ENCODE assay signal across 9 cellular contexts in the genomic region with DNA sequence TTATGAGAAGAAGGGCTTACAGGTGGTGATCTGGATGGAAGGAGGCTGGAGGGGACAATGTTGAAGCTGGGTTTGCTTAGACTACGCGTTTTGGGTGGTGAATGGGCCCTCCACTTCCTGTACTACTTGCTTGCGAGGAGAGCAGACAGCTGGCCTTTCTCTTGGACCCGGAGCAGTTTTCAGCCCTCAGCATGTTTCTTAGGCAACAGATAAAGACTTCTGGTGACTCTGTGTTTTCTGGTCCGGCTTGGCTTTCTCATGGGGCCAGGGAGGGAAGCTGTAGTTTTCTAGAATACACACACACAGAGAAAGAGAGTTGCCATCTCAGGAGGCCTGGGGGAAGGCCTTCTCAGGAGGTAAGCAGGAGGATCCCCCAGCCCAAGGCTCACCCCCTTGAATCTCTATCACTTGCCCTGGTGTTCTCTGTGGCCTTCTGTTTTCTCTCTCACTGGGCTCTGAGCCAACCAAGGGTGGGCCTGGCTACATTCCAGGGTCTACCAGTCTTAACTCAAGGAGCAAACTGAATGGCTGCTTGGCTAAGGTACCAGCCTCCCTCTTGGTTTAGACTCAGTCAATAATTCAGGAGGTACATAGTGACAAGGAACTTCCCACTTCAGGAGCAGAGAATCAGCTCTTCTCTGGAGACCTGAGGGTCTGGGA. TPM values are rescaled to one million over a fixed set of nuclear protein-coding genes. Genes with fewer than 3 reads are reported as not detected.
DNase-seq lines count a peak whose midpoint lies in the region; ATAC-seq, FAIRE-seq and TF ChIP-seq lines count a peak whose summit lies in the region.
"Had no signal": no experiment of that assay in that cellular context is flagged by ENCODE, and none has a peak within 500 bp of the region (broad histone marks: within the 10 kb centered on the region; RNA-seq: fewer than 3 reads in every experiment).

No MANE protein-coding gene starts in this region.

- intact Hi-C loops in prostate gland (cut with DNase I), result no loop called here

- TF ChIP-seq POLR2A in prostate gland (IDR thresholded peaks at IDR 0.05), result no peak

- TF ChIP-seq CTCF in fibroblast of villous mesenchyme (IDR thresholded peaks at IDR 0.05; ENCODE audit: insufficient read depth, low read depth, low read length) (no peak), prostate gland (IDR thresholded peaks at IDR 0.05) (no peak)

- peaks cover 0 to 5% of the 10 kb centered on the region in 2 donors for H3K36me3 ChIP-seq in small intestine (ENCODE audit: control insufficient read depth in 2 of 2, insufficient read depth in 2 of 2, low read length in 2 of 2)
- peaks cover 0 to 4% of the 10 kb centered on the region in 2 donors for H3K36me3 ChIP-seq in prostate gland

- H3K9me3 ChIP-seq in small intestine (ENCODE audit: control insufficient read depth, low read depth) (no peaks in the 10 kb centered on the region), prostate gland (no peaks in the 10 kb centered on the region)

- H3K4me3 ChIP-seq in fibroblast of villous mesenchyme (ENCODE audit: low read depth, low read length) (peak overlapping the region; percentile 15), small intestine (ENCODE audit: low read depth in 1 of 2, low read length in 2 of 2) (no peak overlapping the region), prostate gland (no peak overlapping the region)

- no peak for ATAC-seq in HG03196 (IDR thresholded peaks at IDR 0.05; ENCODE audit: unreplicated experiment)
- ATAC-seq in HG02610 (IDR thresholded peaks at IDR 0.05; ENCODE audit: unreplicated experiment), result no peak

- no peak for FAIRE-seq in small intestine (lab: Jason Lieb, UNC)

- H3K27ac ChIP-seq in small intestine (ENCODE audit: low read depth in 1 of 2, low read length in 1 of 2) (peak overlapping the region in 1 of 2 donors; percentile 86), prostate gland (no peak overlapping the region)

- in situ Hi-C loops in SK-MEL-5 (cut with HindIII; ENCODE audit: low pct_unique_long_range_greater_than_20kb, low sequenced_read_pairs), result no loop called here

- H3K4me1 ChIP-seq in small intestine (ENCODE audit: control insufficient read depth in 2 of 2, insufficient read depth in 1 of 2, low read depth in 1 of 2, low read length in 1 of 2) (peaks cover 3 to 6% of the 10 kb centered on the region in 2 donors), prostate gland (replicated peaks) (peaks cover 8% of the 10 kb centered on the region)

- peak; percentile 4 for DNase-seq in NCI-H1092 treated with DMSO at 0.1 percent for 48 hours (lab: John Stamatoyannopoulos, UW)
- no peak for DNase-seq in NCI-H1092 (lab: John Stamatoyannopoulos, UW)
- peak; percentile 18 for DNase-seq in SK-MEL-5 (ENCODE audit: low read depth, low spot score)
- DNase-seq in fibroblast of villous mesenchyme (ENCODE audit: low read depth), result peak; percentile 79
- peak; percentile 12 for DNase-seq in small intestine
- no peak for DNase-seq in prostate gland (ENCODE audit: low spot score)
- DNase-seq: NCI-H146 had no signal

- WGBS in small intestine, 3 donors, result 37 to 55% (median 54%) methylated on average over 5 of the region's 5 CpGs
- whole genome bisulfite sequencing in prostate gland, result 54% methylated on average over 5 of the region's 5 CpGs

- H3K27me3 ChIP-seq in small intestine (ENCODE audit: control insufficient read depth in 2 of 2, insufficient read depth in 2 of 2, low read length in 2 of 2), result no peaks in the 10 kb centered on the region
- no peaks in the 10 kb centered on the region for H3K27me3 ChIP-seq in prostate gland (replicated peaks; ENCODE audit: insufficient read depth)

RNA-seq across cellular contexts. Expression of a gene that starts 2.4 kb away (rescaled TPM):
- 13.4 and 15.1 TPM in 2 replicates for total RNA-seq in SK-MEL-5 (2014; rRNA removed; shearing (Covaris generic))
- 16.9 and 20.4 TPM in 2 replicates for polyA plus RNA-seq in SK-MEL-5 (2015; cell fraction: cytosol; rRNA removed)
- polyA plus RNA-seq in SK-MEL-5 (2015; cell fraction: nucleus; rRNA removed), result 162 and 172 TPM in 2 replicates
- total RNA-seq in fibroblast of villous mesenchyme, result 34.5 and 35.4 TPM in 2 replicates
- 10 to 100 TPM; 35.0 to 100.0 (median 82.4) TPM for polyA plus RNA-seq in small intestine
- total RNA-seq in prostate gland, result 10 to 100 TPM; 31.0 to 63.8 TPM

RNA-seq across cellular contexts. Expression of a gene that starts 2.5 kb away (rescaled TPM):
- 0.08 and 0.24 TPM in 2 replicates for total RNA-seq in SK-MEL-5 (2014; rRNA removed; shearing (Covaris generic))
- 0.02 and 0.13 TPM in 2 replicates for polyA plus RNA-seq in SK-MEL-5 (2015; cell fraction: cytosol; rRNA removed)
- polyA plus RNA-seq in SK-MEL-5 (2015; cell fraction: nucleus; rRNA removed), result 0.07 and 0.15 TPM in 2 replicates
- total RNA-seq in fibroblast of villous mesenchyme (0.43 and 0.64 TPM in 2 replicates), prostate gland (1 to 10 TPM in 1 of 2 donors, under 1 TPM in 1; 0.82 to 3.8 TPM)
- polyA plus RNA-seq in small intestine, result under 1 TPM in 2 of 3 donors, not detected in 1; 0.21 to 0.22 TPM

RNA-seq across cellular contexts. Expression of a gene that starts 21.1 kb away (rescaled TPM):
- 23.3 and 26.1 TPM in 2 replicates for total RNA-seq in SK-MEL-5 (2014; rRNA removed; shearing (Covaris generic))
- 72.6 and 81.1 TPM in 2 replicates for polyA plus RNA-seq in SK-MEL-5 (2015; cell fraction: cytosol; rRNA removed)
- polyA plus RNA-seq in SK-MEL-5 (2015; cell fraction: nucleus; rRNA removed), result 82.5 and 113 TPM in 2 replicates
- 24.8 and 32.8 TPM in 2 replicates for total RNA-seq in fibroblast of villous mesenchyme
- 10 to 100 TPM; 17.0 to 39.0 (median 26.2) TPM for polyA plus RNA-seq in small intestine
- total RNA-seq in prostate gland, result 10 to 100 TPM; 45.9 to 98.8 TPM

RNA-seq across cellular contexts. Expression of a gene that starts 27.0 kb away (rescaled TPM):
- 35.2 and 43.1 TPM in 2 replicates for total RNA-seq in SK-MEL-5 (2014; rRNA removed; shearing (Covaris generic))
- 63.7 and 78.8 TPM in 2 replicates for polyA plus RNA-seq in SK-MEL-5 (2015; cell fraction: cytosol; rRNA removed)
- polyA plus RNA-seq in SK-MEL-5 (2015; cell fraction: nucleus; rRNA removed), result 115 and 150 TPM in 2 replicates
- total RNA-seq in fibroblast of villous mesenchyme (9.9 and 12.6 TPM in 2 replicates), prostate gland (100 to 1,000 TPM; 119 to 130 TPM)
- polyA plus RNA-seq in small intestine, result 10 to 100 TPM in 1 of 3 donors, 1 to 10 TPM in 1, under 1 TPM in 1; 0.67 to 21.0 (median 2.2) TPM

RNA-seq across cellular contexts. Expression of a gene that starts 43.1 kb away (rescaled TPM):
- total RNA-seq in SK-MEL-5 (2014; rRNA removed; shearing (Covaris generic)), result 58.3 and 73.6 TPM in 2 replicates
- 85.4 and 89.4 TPM in 2 replicates for polyA plus RNA-seq in SK-MEL-5 (2015; cell fraction: cytosol; rRNA removed)
- 64.5 and 71.7 TPM in 2 replicates for polyA plus RNA-seq in SK-MEL-5 (2015; cell fraction: nucleus; rRNA removed)
- total RNA-seq in fibroblast of villous mesenchyme (84.4 and 118 TPM in 2 replicates), prostate gland (100 to 1,000 TPM; 105 to 137 TPM)
- 100 to 1,000 TPM in 1 of 3 donors, 10 to 100 TPM in 2; 86.1 to 100 (median 88.4) TPM for polyA plus RNA-seq in small intestine

Comparison
In these comparisons a context has a peak if more than half of its experiments do, and no peak if none do; other contexts are left out.
1. DNase-seq: peak in NCI-H1092 treated with DMSO at 0.1 percent for 48 hours (single experiment), SK-MEL-5 (single experiment), fibroblast of villous mesenchyme (single experiment) and small intestine (single experiment); none in NCI-H1092 (single experiment) and prostate gland (single experiment).